ENCODE assay signal across 25 cellular contexts in the genomic region with DNA sequence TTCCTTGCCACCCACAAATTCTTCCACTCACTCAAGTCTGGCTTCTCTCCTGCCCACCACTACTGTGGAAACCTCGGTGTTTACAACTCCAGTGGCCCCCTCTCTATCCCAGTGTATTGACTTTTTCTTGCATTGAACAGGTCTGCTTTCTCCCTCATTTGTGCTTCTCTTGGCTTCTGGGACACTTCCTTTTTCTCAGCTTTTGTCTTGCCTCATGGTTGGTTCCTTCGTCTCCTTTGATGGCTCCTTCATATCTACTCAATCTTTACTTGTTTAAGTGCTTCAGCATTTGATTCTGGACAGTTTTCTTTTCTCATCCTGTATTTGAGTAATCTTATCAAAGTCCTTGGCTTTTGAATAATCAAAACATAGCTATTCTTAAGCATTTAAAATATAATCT.
"Had no signal": no experiment of that assay in that cellular context is flagged by ENCODE, and none has a peak within 500 bp of the region (broad histone marks: within the 10 kb centered on the region; RNA-seq: fewer than 3 reads in every experiment).

No MANE protein-coding gene starts in this region.

- ATAC-seq: naive thymus-derived CD4-positive, alpha-beta T cell; natural killer cell treated with Interleukin-12 subunit alpha and Interleukin-12 subunit beta and Interleukin-15 and Interleukin-18, amount 100 ng/mL, for 72 hours; right cardiac atrium; sciatic nerve had no signal

- H3K4me1 ChIP-seq: left ventricle myocardium inferior, prostate gland, stomach, testis, transverse colon, upper lobe of left lung, vagina had no signal

- H3K9me3 ChIP-seq: left ventricle myocardium inferior, ovary, prostate gland, stomach, testis, thyroid gland, transverse colon, upper lobe of left lung, vagina had no signal

- H3K36me3 Mint-ChIP-seq: mesothelial cell of epicardium; natural killer cell treated with Interleukin-12 subunit alpha and Interleukin-12 subunit beta and Interleukin-15 and Interleukin-18, amount 100 ng/mL, for 72 hours had no signal

- H3K4me3 ChIP-seq: left ventricle myocardium inferior, lung, ovary, prostate gland, skin epidermis, stomach, testis, thyroid gland, transverse colon, upper lobe of left lung, vagina had no signal

- H3K36me3 ChIP-seq: left ventricle myocardium inferior, ovary, prostate gland, stomach, thyroid gland, transverse colon, upper lobe of left lung, vagina had no signal

- H3K27me3 ChIP-seq: ovary, stomach, testis, thyroid gland, transverse colon, upper lobe of left lung, vagina had no signal

- H3K4me3 Mint-ChIP-seq: mesothelial cell of epicardium; naive thymus-derived CD4-positive, alpha-beta T cell; natural killer cell treated with Interleukin-12 subunit alpha and Interleukin-12 subunit beta and Interleukin-15 and Interleukin-18, amount 100 ng/mL, for 72 hours had no signal

- DNase-seq: islet precursor cell; left ventricle myocardium inferior; mesendoderm; naive thymus-derived CD4-positive, alpha-beta T cell; ovary; posterior cingulate gyrus; retina; right cardiac atrium; stimulated activated CD4-positive, alpha-beta T cell treated with anti-CD3 and anti-CD28 coated beads, Interleukin-12 subunit alpha, Interleukin-12 subunit beta, amount 100 ng/mL, for 4 hours; stimulated activated CD4-positive, alpha-beta T cell treated with anti-CD3 and anti-CD28 coated beads, Interleukin-15, amount 100 ng/mL, for 24 hours; stimulated activated CD4-positive, alpha-beta T cell treated with anti-CD3 and anti-CD28 coated beads, Interleukin-2, amount 100 ng/mL, for 24 hours; stimulated activated CD4-positive, alpha-beta T cell treated with anti-CD3 and anti-CD28 coated beads, Interleukin-4, amount 100 ng/mL, for 1 hour; stimulated activated naive CD4-positive, alpha-beta T cell; stomach; testis; thyroid gland; transverse colon; upper lobe of left lung had no signal

- H3K27ac ChIP-seq: left ventricle myocardium inferior, ovary, prostate gland, skin epidermis, stomach, testis, thyroid gland, transverse colon, upper lobe of left lung, vagina had no signal

- H3K27ac Mint-ChIP-seq: mesothelial cell of epicardium; naive thymus-derived CD4-positive, alpha-beta T cell had no signal

- H3K27me3 Mint-ChIP-seq: naive thymus-derived CD4-positive, alpha-beta T cell had no signal
